ENCODE assay signal across 23 cellular contexts in the genomic region with DNA sequence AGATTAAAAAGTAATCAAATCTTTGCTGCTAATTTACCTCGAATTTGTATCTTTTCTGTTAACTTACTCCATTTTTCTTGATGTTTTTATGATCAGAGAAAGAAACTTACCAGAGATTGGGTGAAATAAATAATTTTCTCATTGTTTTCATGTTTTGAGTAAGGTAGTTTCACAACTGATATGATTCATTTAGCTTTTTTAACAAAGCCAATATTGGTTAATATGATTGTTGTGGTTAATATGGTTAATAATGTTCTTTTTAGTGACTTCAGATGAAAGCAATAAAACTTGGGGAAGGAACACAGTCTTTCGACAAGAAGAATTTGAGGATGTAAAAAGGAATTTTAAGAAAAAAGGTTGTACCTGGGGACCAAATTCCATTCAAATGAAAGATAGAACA.
"Had no signal": no experiment of that assay in that cellular context is flagged by ENCODE, and none has a peak within 500 bp of the region (broad histone marks: within the 10 kb centered on the region; RNA-seq: fewer than 3 reads in every experiment).

No MANE protein-coding gene starts in this region.

- H3K36me3 Mint-ChIP-seq: naive B cell; natural killer cell treated with Interleukin-12 subunit alpha and Interleukin-12 subunit beta and Interleukin-15 and Interleukin-18, amount 100 ng/mL, for 72 hours had no signal

- H3K27me3 Mint-ChIP-seq: effector memory CD8-positive, alpha-beta T cell; naive B cell; natural killer cell treated with Interleukin-12 subunit alpha and Interleukin-12 subunit beta and Interleukin-15 and Interleukin-18, amount 100 ng/mL, for 72 hours had no signal

- H3K27ac Mint-ChIP-seq: mesothelial cell of epicardium; natural killer cell treated with Interleukin-12 subunit alpha and Interleukin-12 subunit beta and Interleukin-15 and Interleukin-18, amount 100 ng/mL, for 72 hours; stimulated activated effector memory CD8-positive, alpha-beta T cell treated with anti-CD3 and anti-CD28 coated beads, Interleukin-12 subunit alpha, Interleukin-12 subunit beta, amount 100 ng/mL, for 72 hours had no signal

- H3K4me1 Mint-ChIP-seq: neural crest cell had no signal

- ATAC-seq: effector memory CD8-positive, alpha-beta T cell; gastrocnemius medialis; left lung; mucosa of descending colon; natural killer cell treated with Interleukin-12 subunit alpha and Interleukin-12 subunit beta and Interleukin-15 and Interleukin-18, amount 100 ng/mL, for 72 hours; psoas muscle; right cardiac atrium; stimulated activated effector memory CD8-positive, alpha-beta T cell treated with anti-CD3 and anti-CD28 coated beads, Interleukin-12 subunit alpha, Interleukin-12 subunit beta, amount 100 ng/mL, for 72 hours had no signal

- DNase-seq: cortex of kidney; effector memory CD8-positive, alpha-beta T cell; gastrocnemius medialis; head of caudate nucleus; kidney; left lung; mesenchymal stem cell; mucosa of descending colon; naive B cell; ovary; posterior cingulate gyrus; psoas muscle; right cardiac atrium; sigmoid colon; stimulated activated CD4-positive, alpha-beta T cell treated with anti-CD3 and anti-CD28 coated beads, Interleukin-2, amount 100 ng/mL, for 24 hours; stimulated activated CD4-positive, alpha-beta T cell treated with anti-CD3 and anti-CD28 coated beads, Interleukin-4, amount 100 ng/mL, for 24 hours; stimulated activated naive CD4-positive, alpha-beta T cell treated with Interleukin-2 at 50 U/mL for 16 hours; stomach; trophoblast cell had no signal

- H3K4me3 Mint-ChIP-seq: effector memory CD8-positive, alpha-beta T cell; mesothelial cell of epicardium; naive B cell; natural killer cell treated with Interleukin-12 subunit alpha and Interleukin-12 subunit beta and Interleukin-15 and Interleukin-18, amount 100 ng/mL, for 72 hours; neural crest cell; stimulated activated effector memory CD8-positive, alpha-beta T cell treated with anti-CD3 and anti-CD28 coated beads, Interleukin-12 subunit alpha, Interleukin-12 subunit beta, amount 100 ng/mL, for 72 hours had no signal

- H3K9me3 Mint-ChIP-seq: effector memory CD8-positive, alpha-beta T cell; mesothelial cell of epicardium; naive B cell; natural killer cell treated with Interleukin-12 subunit alpha and Interleukin-12 subunit beta and Interleukin-15 and Interleukin-18, amount 100 ng/mL, for 72 hours; neural crest cell; stimulated activated effector memory CD8-positive, alpha-beta T cell treated with anti-CD3 and anti-CD28 coated beads, Interleukin-12 subunit alpha, Interleukin-12 subunit beta, amount 100 ng/mL, for 72 hours had no signal
